Comparison of ENCODE assay signal across 32 cellular contexts in the genomic region with DNA sequence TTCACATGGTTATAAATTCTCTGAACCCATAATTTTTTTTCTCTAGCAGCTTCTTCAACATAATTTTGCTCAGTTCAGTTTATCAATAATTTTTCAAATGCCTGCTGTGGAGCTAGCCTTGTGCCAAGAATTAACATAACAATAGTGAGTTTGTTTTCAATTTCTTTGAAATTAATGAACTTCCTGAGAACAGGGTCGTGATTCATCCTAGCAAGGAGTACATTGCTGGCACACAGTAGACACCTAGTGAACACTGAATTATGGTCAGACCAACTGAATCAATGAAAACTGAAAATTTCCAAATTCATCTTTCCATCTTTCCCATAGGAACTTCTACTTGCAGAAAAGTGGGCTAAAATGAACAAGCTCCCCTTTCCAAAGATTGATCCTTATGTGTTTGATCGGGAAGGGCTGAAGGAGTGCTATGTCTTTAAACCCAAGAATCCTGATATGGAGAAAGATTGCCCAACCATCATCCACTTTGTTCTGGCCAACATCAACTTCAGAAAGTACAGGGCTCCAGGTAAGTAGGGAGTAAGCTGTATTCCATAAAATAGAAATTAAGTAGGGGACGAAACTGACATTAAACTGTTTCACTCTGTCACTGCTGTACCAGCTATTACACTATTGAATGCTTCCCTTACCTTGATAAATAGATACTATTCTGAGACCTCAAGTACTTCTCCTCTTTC.
A peak's percentile ranks its signal among the peaks of the same experiment; 100 is the strongest.
DNase-seq lines count a peak whose midpoint lies in the region; ATAC-seq and TF ChIP-seq lines count a peak whose summit lies in the region.
"Had no signal": no experiment of that assay in that cellular context is flagged by ENCODE, and none has a peak within 500 bp of the region (broad histone marks: within the 10 kb centered on the region; RNA-seq: fewer than 3 reads in every experiment).

No MANE protein-coding gene starts in this region.

- H3K36me3 Mint-ChIP-seq in Calu3 (ENCODE audit: insufficient read depth, unreplicated experiment): peaks cover 5% of the 10 kb centered on the region
- H3K36me3 Mint-ChIP-seq: CD4-positive, CD25-positive, alpha-beta regulatory T cell had no signal

- H3K9me2 ChIP-seq in PC-3 (replicated peaks; ENCODE audit: low read length): no peaks in the 10 kb centered on the region

- no peaks in the 10 kb centered on the region for H3K79me2 ChIP-seq in PC-3 (ENCODE audit: low read length)

- no peaks in the 10 kb centered on the region for H3K36me3 ChIP-seq in PC-3 (ENCODE audit: low read depth, low read length)
- no peaks in the 10 kb centered on the region for H3K36me3 ChIP-seq in muscle layer of colon (ENCODE audit: insufficient read depth, low read length)
- H3K36me3 ChIP-seq: adrenal gland, gastrocnemius medialis, pancreas, right atrium auricular region, SJSA1, thyroid gland had no signal

- intact Hi-C loops in Calu3 (cut with micrococcal nuclease; ENCODE audit: unreplicated experiment): loop anchor here (5.0 kb wide), 3 partner anchors 50 to 575 kb away; no protein-coding TSS in a partner anchor
- intact Hi-C loops in PC-3 (cut with micrococcal nuclease): loop anchor here (5.0 kb wide), 1 partner anchor 35 kb away; no protein-coding TSS in a partner anchor

- H3F3A ChIP-seq in PC-3 (ENCODE audit: low read length, unreplicated experiment): no peaks in the 10 kb centered on the region

- no peak overlapping the region for H3K27ac ChIP-seq in PC-3 (ENCODE audit: low read length)
- H3K27ac ChIP-seq in muscle layer of colon (ENCODE audit: low read depth, low read length): peak overlapping the region; percentile 77
- H3K27ac ChIP-seq in substantia nigra (ENCODE audit: low read depth, low read length, poor library complexity, severe bottlenecking): no peak overlapping the region
- no peak overlapping the region for H3K27ac ChIP-seq in coronary artery
- H3K27ac ChIP-seq: adrenal gland, gastrocnemius medialis, pancreas, right atrium auricular region, SJSA1, thyroid gland had no signal

- peaks cover 49% of the 10 kb centered on the region for H3K4me1 Mint-ChIP-seq in Calu3 (ENCODE audit: low read depth, unreplicated experiment)
- H3K4me1 Mint-ChIP-seq: H9, nephron progenitor cell had no signal

- TF ChIP-seq CTCF in Calu3 (IDR thresholded peaks at IDR 0.05; ENCODE audit: unreplicated experiment) (no peak), PC-3 (conservative IDR thresholded peaks at IDR 0.05; ENCODE audit: low read depth, low read length) (no peak), coronary artery (IDR thresholded peaks at IDR 0.05) (no peak)

- H3K9me3 ChIP-seq in PC-3 (ENCODE audit: low read length) (no peaks in the 10 kb centered on the region), muscle layer of colon (ENCODE audit: low read length) (no peaks in the 10 kb centered on the region)
- H3K9me3 ChIP-seq: adrenal gland, gastrocnemius medialis, pancreas, right atrium auricular region, SJSA1, thyroid gland had no signal

- no peaks in the 10 kb centered on the region for H3K27me3 Mint-ChIP-seq in Calu3 (ENCODE audit: unreplicated experiment)
- H3K27me3 Mint-ChIP-seq: activated CD8-positive, alpha-beta T cell treated with anti-CD3 and anti-CD28 coated beads for 36 hours; CD4-positive, CD25-positive, alpha-beta regulatory T cell had no signal

- peaks cover 23% of the 10 kb centered on the region for H3K4me1 ChIP-seq in PC-3 (ENCODE audit: insufficient read depth, low read length)
- H3K4me1 ChIP-seq in muscle layer of colon (ENCODE audit: insufficient read depth, low read length): peaks cover 57% of the 10 kb centered on the region
- H3K4me1 ChIP-seq: gastrocnemius medialis, pancreas, right atrium auricular region, thyroid gland had no signal

- H3K4me3 ChIP-seq in PC-3 (ENCODE audit: low read length) (no peak overlapping the region), muscle layer of colon (ENCODE audit: low read depth in 1 of 2, low read length in 2 of 2) (no peak overlapping the region), coronary artery (no peak overlapping the region)
- H3K4me3 ChIP-seq: adrenal gland, gastrocnemius medialis, pancreas, right atrium auricular region, SJSA1, smooth muscle cell, thyroid gland had no signal

- H3K9ac ChIP-seq in PC-3 (ENCODE audit: low read length) (0 out of 2 replicates have a peak overlapping the region, but pooled peaks have one; percentile 4), muscle layer of colon (ENCODE audit: low read length) (no peak overlapping the region)

- H4K20me1 ChIP-seq in PC-3 (ENCODE audit: low read length): no peaks in the 10 kb centered on the region

- H3K4me2 ChIP-seq in PC-3 (ENCODE audit: low read length): no peak overlapping the region
- H3K4me2 ChIP-seq: smooth muscle cell had no signal

- CTCF ChIA-PET in Calu3 (lab: Charles Lee): interaction anchor here (0.8 kb wide), 1 partner anchor 60 kb away, joined by 3 read pairs; no protein-coding TSS in a partner anchor
- CTCF ChIA-PET in PC-3 (lab: Charles Lee): no interaction called here

- no peaks in the 10 kb centered on the region for H3K27me3 ChIP-seq in PC-3 (ENCODE audit: low read length)
- H3K27me3 ChIP-seq in muscle layer of colon (ENCODE audit: control insufficient read depth in 1 of 2, insufficient read depth in 2 of 2, low read length in 2 of 2): no peaks in the 10 kb centered on the region
- H3K27me3 ChIP-seq: adrenal gland, gastrocnemius medialis, pancreas, right atrium auricular region, SJSA1, thyroid gland had no signal

- DNase-seq in Calu3 (no peak), PC-3 (no peak), dermis blood vessel endothelial cell (peak; percentile 79), NCI-H1930 (lab: John Stamatoyannopoulos, UW) (no peak), substantia nigra (lab: John Stamatoyannopoulos, UW) (no peak), glomerular visceral epithelial cell (ENCODE audit: extremely low spot score) (no peak), coronary artery (ENCODE audit: low spot score) (no peak)
- DNase-seq: activated CD8-positive, alpha-beta memory T cell treated with anti-CD3 and anti-CD28 coated beads, Interleukin-2, amount 50 U/mL, for 48 hours; activated CD8-positive, alpha-beta T cell treated with anti-CD3 and anti-CD28 coated beads for 36 hours; activated naive CD4-positive, alpha-beta T cell treated with Interleukin-2 at 50 U/mL for 16 hours; adrenal gland; caudate nucleus; CD4-positive, CD25-positive, alpha-beta regulatory T cell; cortex of kidney; gastrocnemius medialis; H9; Karpas-422; left cardiac atrium; NCI-H1417 treated with DMSO at 0.1 percent for 48 hours; NCI-H446; NCI-H774; pancreas; T-helper 9 cell; thyroid gland had no signal

- TSS peak; percentile 34 for BruUV-seq in Calu3 (replicated peaks; lab: Mats Ljungman, UMichigan)
- no TSS peak for BruUV-seq in PC-3 (replicated peaks; lab: Mats Ljungman, UMichigan)

- peak overlapping the region; percentile 28 for H3K27ac Mint-ChIP-seq in Calu3 (ENCODE audit: unreplicated experiment)
- H3K27ac Mint-ChIP-seq: activated CD8-positive, alpha-beta T cell treated with anti-CD3 and anti-CD28 coated beads for 36 hours; activated T-helper 1 cell treated with anti-CD3 and anti-CD28 coated beads, Interleukin-12 subunit alpha, Interleukin-12 subunit beta, Interleukin-2, Interleukin-4 antibody, amounts not matched to agents 30 ng/mL and 10 ng/mL and 1 ng/mL, durations not matched to agents 14 hours and 24 hours and 36 hours; CD4-positive, CD25-positive, alpha-beta regulatory T cell; H9; nephron progenitor cell; stimulated activated naive CD8-positive, alpha-beta T cell treated with anti-CD3 and anti-CD28 coated beads, Interleukin-15, Interleukin-2, amounts not matched to agents 100 ng/mL and 50 ng/mL, for 24 hours had no signal

- H3K4me3 Mint-ChIP-seq in Calu3 (ENCODE audit: low read depth, unreplicated experiment): no peak overlapping the region
- H3K4me3 Mint-ChIP-seq: activated CD8-positive, alpha-beta T cell treated with anti-CD3 and anti-CD28 coated beads for 36 hours; activated T-helper 1 cell treated with anti-CD3 and anti-CD28 coated beads, Interleukin-12 subunit alpha, Interleukin-12 subunit beta, Interleukin-2, Interleukin-4 antibody, amounts not matched to agents 30 ng/mL and 10 ng/mL and 1 ng/mL, durations not matched to agents 14 hours and 24 hours and 36 hours; CD4-positive, CD25-positive, alpha-beta regulatory T cell; H9; nephron progenitor cell; stimulated activated naive CD8-positive, alpha-beta T cell treated with anti-CD3 and anti-CD28 coated beads, Interleukin-15, Interleukin-2, amounts not matched to agents 100 ng/mL and 50 ng/mL, for 24 hours had no signal

- POLR2A ChIA-PET in PC-3 (lab: Charles Lee; ENCODE audit: unreplicated experiment): interaction anchor here (0.5 kb wide), 1 partner anchor 33 kb away, joined by 3 read pairs; no protein-coding TSS in a partner anchor

- no peak overlapping the region for H2AFZ ChIP-seq in PC-3 (ENCODE audit: low read length)

- no peak for ATAC-seq in PC-3
- ATAC-seq: activated CD8-positive, alpha-beta T cell treated with anti-CD3 and anti-CD28 coated beads for 36 hours; esophagus mucosa; gastrocnemius medialis; left cardiac atrium; pancreas had no signal

- H3K9me3 Mint-ChIP-seq in Calu3 (ENCODE audit: low read depth, unreplicated experiment): no peaks in the 10 kb centered on the region
- H3K9me3 Mint-ChIP-seq: activated CD8-positive, alpha-beta T cell treated with anti-CD3 and anti-CD28 coated beads for 36 hours; activated T-helper 1 cell treated with anti-CD3 and anti-CD28 coated beads, Interleukin-12 subunit alpha, Interleukin-12 subunit beta, Interleukin-2, Interleukin-4 antibody, amounts not matched to agents 30 ng/mL and 10 ng/mL and 1 ng/mL, durations not matched to agents 14 hours and 24 hours and 36 hours; H9; nephron progenitor cell; stimulated activated naive CD8-positive, alpha-beta T cell treated with anti-CD3 and anti-CD28 coated beads, Interleukin-15, Interleukin-2, amounts not matched to agents 100 ng/mL and 50 ng/mL, for 24 hours had no signal
